In genomic region chr2:238202326-238203103, GRCh38 we compare ENCODE assay signal across 8 cellular contexts. TPM values are rescaled to one million over a fixed set of nuclear protein-coding genes. Genes with fewer than 3 reads are reported as not detected.
A peak's percentile ranks its signal among the peaks of the same experiment; 100 is the strongest.
DNase-seq lines count a peak whose midpoint lies in the region; ATAC-seq and TF ChIP-seq lines count a peak whose summit lies in the region.

No MANE protein-coding gene starts in this region.

- H3K9me3 Mint-ChIP-seq in activated naive CD4-positive, alpha-beta T cell treated with anti-CD3 and anti-CD28 coated beads for 36 hours: no peaks in the 10 kb centered on the region
- H3K9me3 Mint-ChIP-seq in central memory CD8-positive, alpha-beta T cell: no peaks in the 10 kb centered on the region

- H3K4me1 Mint-ChIP-seq in activated naive CD4-positive, alpha-beta T cell treated with anti-CD3 and anti-CD28 coated beads for 36 hours (ENCODE audit: low read depth): peaks cover 49% of the 10 kb centered on the region
- peaks cover 50% of the 10 kb centered on the region for H3K4me1 Mint-ChIP-seq in central memory CD8-positive, alpha-beta T cell

- H3K4me3 Mint-ChIP-seq in activated naive CD4-positive, alpha-beta T cell treated with anti-CD3 and anti-CD28 coated beads for 36 hours: peak overlapping the region; percentile 80
- peak overlapping the region; percentile 79 for H3K4me3 Mint-ChIP-seq in central memory CD8-positive, alpha-beta T cell

- peak overlapping the region; percentile 72 for H3K27ac Mint-ChIP-seq in activated naive CD4-positive, alpha-beta T cell treated with anti-CD3 and anti-CD28 coated beads for 36 hours
- peak overlapping the region; percentile 91 for H3K27ac Mint-ChIP-seq in central memory CD8-positive, alpha-beta T cell (ENCODE audit: low read depth)

- ATAC-seq in central memory CD8-positive, alpha-beta T cell (replicated peaks; ENCODE audit: extremely low read depth, poor library complexity, severe bottlenecking): no peak
- no peak for ATAC-seq in HG02970 (IDR thresholded peaks at IDR 0.05; ENCODE audit: low FRiP score, unreplicated experiment)

- no peaks in the 10 kb centered on the region for H3K9me2 ChIP-seq in OCI-LY1 (ENCODE audit: low read depth, low read length)

- intact Hi-C loops in activated naive CD4-positive, alpha-beta T cell treated with anti-CD3 and anti-CD28 coated beads for 36 hours (cut with micrococcal nuclease): loop anchor here (1.0 to 2.0 kb wide), 5 partner anchors 28 to 510 kb away; partner anchors contain the start of gene PER2

- no peaks in the 10 kb centered on the region for H3F3A ChIP-seq in OCI-LY1 (ENCODE audit: insufficient read depth, low read length)

- no peaks in the 10 kb centered on the region for H3K9me3 ChIP-seq in OCI-LY1 (ENCODE audit: low read length)
- H3K9me3 ChIP-seq in mesodermal cell (ENCODE audit: control insufficient read depth, low read length): peaks cover 5% of the 10 kb centered on the region

- peak overlapping the region; percentile 98 for H3K4me3 ChIP-seq in OCI-LY1 (ENCODE audit: low read depth, low read length, poor library complexity, severe bottlenecking)
- H3K4me3 ChIP-seq in mesodermal cell (ENCODE audit: extremely low read depth, insufficient read depth, low read length, poor library complexity, severe bottlenecking): peak overlapping the region; percentile 74

- peak overlapping the region; percentile 99 for H3K9ac ChIP-seq in OCI-LY1 (ENCODE audit: low read length)

- H3K36me3 ChIP-seq in OCI-LY1 (ENCODE audit: insufficient read depth, low read length): peaks cover 18% of the 10 kb centered on the region
- H3K36me3 ChIP-seq in mesodermal cell (ENCODE audit: control insufficient read depth, insufficient read depth, low read length): peaks cover 5% of the 10 kb centered on the region

- H3K79me2 ChIP-seq in OCI-LY1 (ENCODE audit: insufficient read depth, low read length): peaks cover 56% of the 10 kb centered on the region

- DNase-seq in activated naive CD4-positive, alpha-beta T cell treated with anti-CD3 and anti-CD28 coated beads for 36 hours: peak; percentile 22
- DNase-seq in activated naive CD4-positive, alpha-beta T cell (lab: John Stamatoyannopoulos, UW): no peak
- DNase-seq in central memory CD8-positive, alpha-beta T cell (ENCODE audit: low spot score in 2 of 2): no peak
- DNase-seq in NCI-H1092 treated with DMSO at 0.1 percent for 48 hours (lab: John Stamatoyannopoulos, UW): no peak
- DNase-seq in mesenteric fat pad (ENCODE audit: low spot score): no peak

- H2AFZ ChIP-seq in OCI-LY1 (ENCODE audit: low read length): no peak overlapping the region

- 16 to 18% methylated on average over 23 to 27 of the region's 30 CpGs for WGBS in mesodermal cell (ENCODE audit: insufficient coverage in 2 of 2), 2 experiments

- TF ChIP-seq CTCF in OCI-LY1 (IDR thresholded peaks at IDR 0.05; ENCODE audit: low read length): no peak

- H3K4me2 ChIP-seq in OCI-LY1 (ENCODE audit: low read length): peak overlapping the region; percentile 94

- CTCF ChIA-PET in activated naive CD4-positive, alpha-beta T cell treated with anti-CD3 and anti-CD28 coated beads for 36 hours (lab: Charles Lee): interaction anchor here (1.9 kb wide), 1 partner anchor 232 kb away, joined by 4 read pairs; no protein-coding TSS in a partner anchor

- H4K20me1 ChIP-seq in OCI-LY1 (ENCODE audit: insufficient read depth, low read length): 0 out of 2 replicates have a peak, but pooled peaks cover 2% of the 10 kb centered on the region

- peak overlapping the region; percentile 21 for H3K27ac ChIP-seq in OCI-LY1 (ENCODE audit: low read depth, low read length, poor library complexity, severe bottlenecking)
- H3K27ac ChIP-seq in mesodermal cell (ENCODE audit: low read depth, low read length, severe bottlenecking): no peak overlapping the region

- peaks cover 8% of the 10 kb centered on the region for H3K36me3 Mint-ChIP-seq in activated naive CD4-positive, alpha-beta T cell treated with anti-CD3 and anti-CD28 coated beads for 36 hours (ENCODE audit: low read depth)
- peaks cover 11% of the 10 kb centered on the region for H3K36me3 Mint-ChIP-seq in central memory CD8-positive, alpha-beta T cell (ENCODE audit: insufficient read depth)

- peaks cover 46% of the 10 kb centered on the region for H3K4me1 ChIP-seq in OCI-LY1 (ENCODE audit: insufficient read depth, low read length, severe bottlenecking)
- peaks cover 6% of the 10 kb centered on the region for H3K4me1 ChIP-seq in mesodermal cell (ENCODE audit: control insufficient read depth, insufficient read depth, low read length, poor library complexity, severe bottlenecking)

- H3K27me3 Mint-ChIP-seq in activated naive CD4-positive, alpha-beta T cell treated with anti-CD3 and anti-CD28 coated beads for 36 hours (ENCODE audit: low read depth): no peaks in the 10 kb centered on the region
- no peaks in the 10 kb centered on the region for H3K27me3 Mint-ChIP-seq in central memory CD8-positive, alpha-beta T cell

- no peaks in the 10 kb centered on the region for H3K27me3 ChIP-seq in OCI-LY1 (ENCODE audit: insufficient read depth, low read length)

RNA-seq across cellular contexts. Expression of gene ILKAP, which starts 1.0 kb away (rescaled TPM):
- 10 to 100 TPM; 46.6 to 46.7 TPM for total RNA-seq in activated naive CD4-positive, alpha-beta T cell treated with anti-CD3 and anti-CD28 coated beads for 36 hours
- 30.6 TPM for polyA plus RNA-seq in mesodermal cell (2013, experiment 1 of 2)
- polyA plus RNA-seq in mesodermal cell (2013, experiment 2 of 2): 32.2 TPM
- total RNA-seq in mesenteric fat pad: 36.4 TPM

RNA-seq across cellular contexts. Expression of gene HES6, which starts 37.3 kb away (rescaled TPM):
- total RNA-seq in activated naive CD4-positive, alpha-beta T cell treated with anti-CD3 and anti-CD28 coated beads for 36 hours: 1 to 10 TPM; 3.1 to 4.0 TPM
- polyA plus RNA-seq in mesodermal cell (2013, experiment 1 of 2): 12.4 TPM
- 10.9 TPM for polyA plus RNA-seq in mesodermal cell (2013, experiment 2 of 2)
- 4.3 TPM for total RNA-seq in mesenteric fat pad

RNA-seq across cellular contexts. Expression of gene ERFE, which starts 43.7 kb away (rescaled TPM):
- total RNA-seq in activated naive CD4-positive, alpha-beta T cell treated with anti-CD3 and anti-CD28 coated beads for 36 hours: under 1 TPM in 1 of 2 experiments, not detected in 1; 0.40 TPM
- polyA plus RNA-seq in mesodermal cell (2013, experiment 1 of 2): 3.1 TPM
- 3.8 TPM for polyA plus RNA-seq in mesodermal cell (2013, experiment 2 of 2)
- 1.5 TPM for total RNA-seq in mesenteric fat pad
